24 cellular contexts compared by ENCODE assay signal in genomic region chr13:50149143-50149703, GRCh38.
DNase-seq lines count a peak whose midpoint lies in the region; ATAC-seq, FAIRE-seq and TF ChIP-seq lines count a peak whose summit lies in the region.
"Had no signal": no experiment of that assay in that cellular context is flagged by ENCODE, and none has a peak within 500 bp of the region (broad histone marks: within the 10 kb centered on the region; RNA-seq: fewer than 3 reads in every experiment).

No MANE protein-coding gene starts in this region.

- no peak for TF ChIP-seq EP300 in H1 (IDR thresholded peaks at IDR 0.05; ENCODE audit: borderline replicate concordance in 1 of 2, low read depth in 2 of 2, low read length in 2 of 2)

- no peak overlapping the region for H4K8ac ChIP-seq in H1 (ENCODE audit: extremely low read depth, insufficient read depth, low read length)

- FAIRE-seq in H1 (lab: Jason Lieb, UNC) = no peak
- FAIRE-seq: H54, HTR-8/SVneo had no signal

- no peak overlapping the region for H2BK5ac ChIP-seq in H1 (ENCODE audit: low read depth, low read length)

- no peak overlapping the region for H2BK12ac ChIP-seq in H1 (ENCODE audit: low read depth, low read length)

- no peak overlapping the region for H3K23ac ChIP-seq in H1 (ENCODE audit: insufficient read length)

- no peaks in the 10 kb centered on the region for H4K20me1 ChIP-seq in H1 (replicated peaks in 1 of 2; ENCODE audit: control insufficient read depth in 1 of 2, insufficient read depth in 2 of 2, low read length in 2 of 2)

- H3K18ac ChIP-seq in H1 (ENCODE audit: extremely low read depth, low read length) = no peak overlapping the region

- no peak overlapping the region for H3K56ac ChIP-seq in H1 (replicated peaks; ENCODE audit: insufficient read length, low read depth, low read length)

- H3K4me1 ChIP-seq in H1 (replicated peaks in 1 of 4; ENCODE audit: control insufficient read depth in 3 of 4, insufficient read depth in 4 of 4, low read length in 3 of 4) = peaks cover 3 to 9% (median 6%) of the 10 kb centered on the region in 4 experiments; a peak in 3 of 7 replicates
- peaks cover 19% of the 10 kb centered on the region for H3K4me1 ChIP-seq in left ventricle myocardium inferior
- H3K4me1 ChIP-seq: parathyroid adenoma had no signal

- no peaks in the 10 kb centered on the region for H3K27me3 ChIP-seq in BJ (ENCODE audit: control insufficient read depth, insufficient read depth, low read length)
- H3K27me3 ChIP-seq in H1 (replicated peaks in 1 of 4; ENCODE audit: control insufficient read depth in 3 of 4, extremely low read depth in 1 of 4, insufficient read depth in 3 of 4, low read length in 3 of 4) = no peaks in the 10 kb centered on the region
- H3K27me3 ChIP-seq in left ventricle myocardium inferior (ENCODE audit: low read depth) = no peaks in the 10 kb centered on the region
- H3K27me3 ChIP-seq: heart left ventricle, thyroid gland had no signal

- POLR2A ChIA-PET in BJ (lab: Charles Lee) = no interaction called here
- POLR2A ChIA-PET in H1 (lab: Charles Lee; ENCODE audit: partially characterized antibody) = interaction anchor here (0.8 to 1.3 kb wide), 2 partner anchors 10 to 24 kb away, joined by 4 read pairs; no protein-coding TSS in a partner anchor

- intact Hi-C loops in left ventricle myocardium inferior (cut with micrococcal nuclease) = no loop called here

- H3K27ac ChIP-seq in H1 (ENCODE audit: low read depth, low read length) (no peak overlapping the region), left ventricle myocardium inferior (replicated peaks) (no peak overlapping the region)
- H3K27ac ChIP-seq: heart left ventricle, parathyroid adenoma, thyroid gland had no signal

- no peaks in the 10 kb centered on the region for H3K79me2 ChIP-seq in H1 (ENCODE audit: control insufficient read depth in 1 of 2, insufficient read depth in 2 of 2, low read length in 2 of 2)
- H3K79me2 ChIP-seq: parathyroid adenoma had no signal

- H3K4me2 ChIP-seq in H1 (ENCODE audit: insufficient read depth in 1 of 2, low read depth in 2 of 2, low read length in 2 of 2) = no peak overlapping the region

- H3K14ac ChIP-seq in H1 (ENCODE audit: insufficient read length) = no peak overlapping the region

- no peak for TF ChIP-seq POLR2A in H1 (IDR thresholded peaks at IDR 0.05; ENCODE audit: control extremely low read depth in 1 of 2, low read depth in 2 of 2, low read length in 2 of 2)

- H2BK20ac ChIP-seq in H1 (ENCODE audit: low read length) = no peak overlapping the region

- H2AFZ ChIP-seq in H1 (ENCODE audit: low read length) = no peak overlapping the region
- H2AFZ ChIP-seq: parathyroid adenoma had no signal

- H3K23me2 ChIP-seq in H1 (ENCODE audit: low read depth, low read length) = no peaks in the 10 kb centered on the region; the same call in 1 of the 2 replicates

- TF ChIP-seq CTCF in BJ (IDR thresholded peaks at IDR 0.05; ENCODE audit: insufficient read depth, low read depth, low read length) (no peak), H1 (IDR thresholded peaks at IDR 0.05; ENCODE audit: control extremely low read depth in 1 of 3, insufficient read depth in 1 of 3, low read depth in 1 of 3, low read length in 3 of 3) (no peak), left ventricle myocardium inferior (IDR thresholded peaks at IDR 0.05; ENCODE audit: borderline replicate concordance) (no peak), omental fat pad (IDR thresholded peaks at IDR 0.05) (no peak)

- H3K4me3 ChIP-seq in BJ (ENCODE audit: low read depth, low read length) = no peak overlapping the region
- no peak overlapping the region for H3K4me3 ChIP-seq in H1 (ENCODE audit: extremely low read depth in 1 of 4, insufficient read depth in 2 of 4, low read depth in 3 of 4, low read length in 4 of 4)
- no peak overlapping the region for H3K4me3 ChIP-seq in left ventricle myocardium inferior
- H3K4me3 ChIP-seq: heart left ventricle, lung, thyroid gland had no signal

- no peak overlapping the region for H4K91ac ChIP-seq in H1 (replicated peaks; ENCODE audit: insufficient read length, low read length)

- H3K79me1 ChIP-seq in H1 (ENCODE audit: low read depth, low read length) = no peaks in the 10 kb centered on the region

- no peak overlapping the region for H4K5ac ChIP-seq in H1 (ENCODE audit: insufficient read length, low read depth, low read length)

- H3K9me3 ChIP-seq in H1 (ENCODE audit: insufficient read depth in 2 of 2, low read depth in 1 of 2, low read length in 1 of 2) (no peaks in the 10 kb centered on the region), left ventricle myocardium inferior (replicated peaks) (no peaks in the 10 kb centered on the region)
- H3K9me3 ChIP-seq: heart left ventricle, thyroid gland had no signal

- TF ChIP-seq RAD21 in H1 (IDR thresholded peaks at IDR 0.05 in 1 of 2, conservative IDR thresholded peaks at IDR 0.05 in 1 of 2; ENCODE audit: low read depth in 2 of 2, low read length in 2 of 2) = no peak

- no peak overlapping the region for H2BK15ac ChIP-seq in H1 (ENCODE audit: low read length)

- DNase-seq in BJ (ENCODE audit: low read depth) (peak; percentile 24), EL (peak; percentile 41), NCI-H526 (lab: John Stamatoyannopoulos, UW) (peak; percentile 93 to 96), H1 (ENCODE audit: low read depth in 1 of 2, low spot score in 2 of 2) (no peak), left ventricle myocardium inferior (no peak), omental fat pad (ENCODE audit: low spot score) (no peak)
- DNase-seq: activated CD4-positive, alpha-beta memory T cell treated with anti-CD3 and anti-CD28 coated beads for 36 hours; activated CD4-positive, CD25-positive, alpha-beta regulatory T cell; activated CD8-positive, alpha-beta memory T cell treated with anti-CD3 and anti-CD28 coated beads, Interleukin-2, amount 50 U/mL, for 48 hours; activated naive CD8-positive, alpha-beta T cell treated with anti-CD3 and anti-CD28 coated beads, Interleukin-2, amount 10 ng/mL, durations not matched to agents 7 days and 5 days; CD8-positive, alpha-beta T cell; cerebellar nuclear complex; DMS153; kidney glomerular epithelial cell; NCI-H82; stimulated activated naive CD8-positive, alpha-beta T cell treated with anti-CD3 and anti-CD28 coated beads, Interleukin-15, amount 100 ng/mL, for 72 hours; T-helper 9 cell had no signal

- H3K9ac ChIP-seq in H1 (replicated peaks in 1 of 4; ENCODE audit: extremely low read depth in 1 of 4, low read depth in 3 of 4, low read length in 3 of 4) = no peak overlapping the region
- H3K9ac ChIP-seq: parathyroid adenoma had no signal

- ATAC-seq in GM21528 (IDR thresholded peaks at IDR 0.05; ENCODE audit: low FRiP score, unreplicated experiment) = no peak
- no peak for ATAC-seq in omental fat pad (ENCODE audit: low FRiP score)
- ATAC-seq: CD8-positive, alpha-beta T cell; stimulated activated naive CD8-positive, alpha-beta T cell treated with anti-CD3 and anti-CD28 coated beads, Interleukin-15, amount 100 ng/mL, for 72 hours had no signal

- H3K36me3 ChIP-seq in BJ (ENCODE audit: control insufficient read depth, insufficient read depth, low read length) = no peaks in the 10 kb centered on the region
- no peaks in the 10 kb centered on the region for H3K36me3 ChIP-seq in H1 (ENCODE audit: control insufficient read depth in 2 of 4, insufficient read depth in 4 of 4, low read length in 3 of 4)
- no peaks in the 10 kb centered on the region for H3K36me3 ChIP-seq in left ventricle myocardium inferior
- H3K36me3 ChIP-seq: heart left ventricle, thyroid gland had no signal

- no peak overlapping the region for H2BK120ac ChIP-seq in H1 (replicated peaks; ENCODE audit: low read depth, low read length)

- CTCF ChIA-PET in BJ (lab: Yijun Ruan, JAX) = interaction anchor here (0.9 to 1.1 kb wide), 4 partner anchors 9 to 102 kb away, joined by 3 to 5 read pairs (median 3); no protein-coding TSS in a partner anchor
- CTCF ChIA-PET in H1 (lab: Charles Lee; ENCODE audit: partially characterized antibody) = interaction anchor here (0.8 to 1.0 kb wide), 3 partner anchors 14 to 301 kb away, joined by 3 to 5 read pairs (median 3); no protein-coding TSS in a partner anchor

- WGBS in H1 (ENCODE audit: extremely low coverage in 1 of 2, insufficient coverage in 1 of 2, insufficient read length in 1 of 2, insufficient replicate concordance in 2 of 2, low coverage in 1 of 2, low lambda C conversion rate in 2 of 2, missing lambda C conversion rate in 1 of 2), 2 experiments = 83% methylated on average over 4 of the region's 4 CpGs; no CpG with 5 or more reads in 1 of the 2 experiments

- no peak overlapping the region for H2AK5ac ChIP-seq in H1 (ENCODE audit: low read depth, low read length)

- H3K4ac ChIP-seq in H1 (replicated peaks; ENCODE audit: insufficient read length, low read depth, low read length) = no peak overlapping the region

TF ChIP-seq in H1, 55 proteins besides CTCF, POLR2A, EP300 and RAD21:
- peak; percentile 76 for TF ChIP-seq MAFK (IDR thresholded peaks at IDR 0.05; ENCODE audit: low read depth, low read length)
- TF ChIP-seq RFX5 (IDR thresholded peaks at IDR 0.05; ENCODE audit: borderline replicate concordance, low read depth, low read length) = no peak

Comparison
In these comparisons a context has a peak if more than half of its experiments do, and no peak if none do; other contexts are left out.
1. DNase-seq: peak in BJ (single experiment), EL (single experiment) and NCI-H526 (2 of 2); none in H1 (0 of 2), left ventricle myocardium inferior (single experiment) and omental fat pad (single experiment).